In the genomic region with DNA sequence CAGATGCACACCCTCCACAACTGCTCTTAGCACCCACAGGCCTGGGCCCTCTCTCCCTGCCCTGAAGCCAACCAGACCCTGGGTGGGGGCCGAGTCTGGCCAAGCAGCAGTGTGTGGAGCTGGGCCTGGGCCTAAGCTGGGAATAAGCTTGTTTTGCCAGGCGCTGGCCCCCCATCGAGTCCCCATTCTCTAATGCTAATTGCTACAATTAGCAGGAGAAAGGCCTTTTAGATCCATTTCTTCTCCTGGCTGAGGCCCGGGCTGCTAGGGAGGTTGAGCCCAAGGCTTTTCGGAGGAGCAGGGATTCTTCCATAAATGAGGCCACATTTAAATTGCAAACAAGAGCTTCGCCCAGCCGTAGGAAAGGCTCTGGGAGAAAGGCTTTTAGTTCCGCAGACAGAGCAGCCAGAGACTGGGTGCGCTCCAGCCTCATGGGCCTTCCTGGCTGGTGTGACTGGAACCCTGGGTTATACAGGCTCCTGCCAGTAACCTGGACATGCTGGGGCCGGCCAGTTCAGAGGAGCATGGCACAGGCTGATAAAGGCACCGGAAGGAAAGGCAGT, we compare ENCODE assay signal across 22 cellular contexts. TPM values are rescaled to one million over a fixed set of nuclear protein-coding genes. Genes with fewer than 3 reads are reported as not detected.
DNase-seq lines count a peak whose midpoint lies in the region; ATAC-seq, FAIRE-seq and TF ChIP-seq lines count a peak whose summit lies in the region.
"Had no signal": no experiment of that assay in that cellular context is flagged by ENCODE, and none has a peak within 500 bp of the region (broad histone marks: within the 10 kb centered on the region; RNA-seq: fewer than 3 reads in every experiment).

No MANE protein-coding gene starts in this region.

- no peak overlapping the region for H2AFZ ChIP-seq in smooth muscle cell (ENCODE audit: low read depth)
- H2AFZ ChIP-seq: GM23248 had no signal

- TF ChIP-seq POLR2A in body of pancreas (IDR thresholded peaks at IDR 0.05) = no peak

- H3K27me3 ChIP-seq in body of pancreas (no peaks in the 10 kb centered on the region), smooth muscle cell (ENCODE audit: low read depth) (no peaks in the 10 kb centered on the region)
- H3K27me3 ChIP-seq: gastrocnemius medialis, uterus had no signal

- intact Hi-C loops in activated CD4-positive, alpha-beta T cell treated with anti-CD3 and anti-CD28 coated beads for 36 hours (cut with DNase I, micrococcal nuclease) = no loop called here
- intact Hi-C loops in body of pancreas (cut with DNase I) (no loop called here), kidney (cut with DNase I) (no loop called here)

- no peak for FAIRE-seq in kidney (lab: Jason Lieb, UNC)
- FAIRE-seq: endometrium had no signal

- peaks cover 100% of the 10 kb centered on the region for H3K79me2 ChIP-seq in smooth muscle cell (ENCODE audit: low read depth)

- peak overlapping the region; percentile 83 for H3K4me2 ChIP-seq in smooth muscle cell

- TF ChIP-seq CTCF in body of pancreas (IDR thresholded peaks at IDR 0.05) = no peak
- TF ChIP-seq CTCF in kidney (IDR thresholded peaks at IDR 0.05; ENCODE audit: borderline replicate concordance, extremely low read depth, insufficient read depth) = no peak
- TF ChIP-seq CTCF in smooth muscle cell (IDR thresholded peaks at IDR 0.05; ENCODE audit: borderline replicate concordance, insufficient read depth, poor library complexity, severe bottlenecking) = no peak
- TF ChIP-seq CTCF in GM10266 (IDR thresholded peaks at IDR 0.05; ENCODE audit: control insufficient read depth, insufficient read depth, low read depth, missing control alignments) = no peak

- H3K4me1 ChIP-seq in body of pancreas (peaks cover 61% of the 10 kb centered on the region), kidney (ENCODE audit: control insufficient read depth in 1 of 2, insufficient read depth in 1 of 2, low read depth in 1 of 2, low read length in 2 of 2) (peaks cover 33 to 48% of the 10 kb centered on the region in 2 donors), smooth muscle cell (ENCODE audit: low read depth) (peaks cover 49% of the 10 kb centered on the region)
- H3K4me1 ChIP-seq: uterus had no signal

- CTCF ChIA-PET in activated CD4-positive, alpha-beta T cell treated with anti-CD3 and anti-CD28 coated beads for 36 hours (lab: Charles Lee) = no interaction called here

- H3F3A ChIP-seq in smooth muscle cell (ENCODE audit: low read depth) = no peaks in the 10 kb centered on the region

- WGBS in body of pancreas, 2 donors = 81 to 90% methylated on average over 11 of the region's 11 CpGs
- 53% methylated on average over 11 of the region's 11 CpGs for WGBS in smooth muscle cell (ENCODE audit: low lambda C conversion rate)

- H3K27me3 Mint-ChIP-seq in activated CD4-positive, alpha-beta T cell treated with anti-CD3 and anti-CD28 coated beads for 36 hours = no peaks in the 10 kb centered on the region
- H3K27me3 Mint-ChIP-seq: CD4-positive, alpha-beta T cell had no signal

- H3K9ac ChIP-seq in kidney (ENCODE audit: low read length in 2 of 2) (no peak overlapping the region), smooth muscle cell (ENCODE audit: low read depth) (no peak overlapping the region)
- H3K9ac ChIP-seq: GM23248 had no signal

- H3K4me3 ChIP-seq in body of pancreas = no peak overlapping the region
- H3K4me3 ChIP-seq in kidney (ENCODE audit: low read length in 2 of 2) = no peak overlapping the region
- no peak overlapping the region for H3K4me3 ChIP-seq in smooth muscle cell
- H3K4me3 ChIP-seq: gastrocnemius medialis, GM23248, uterus had no signal

- H3K9me3 ChIP-seq in body of pancreas = no peaks in the 10 kb centered on the region
- no peaks in the 10 kb centered on the region for H3K9me3 ChIP-seq in kidney (ENCODE audit: control insufficient read depth in 1 of 2, low read length in 2 of 2)
- H3K9me3 ChIP-seq in smooth muscle cell (replicated peaks; ENCODE audit: low read depth) = no peaks in the 10 kb centered on the region
- H3K9me3 ChIP-seq: gastrocnemius medialis, uterus had no signal

- H3K27ac Mint-ChIP-seq in activated CD4-positive, alpha-beta T cell treated with anti-CD3 and anti-CD28 coated beads for 36 hours = no peak overlapping the region
- H3K27ac Mint-ChIP-seq: CD4-positive, alpha-beta T cell had no signal

- POLR2A ChIA-PET in activated CD4-positive, alpha-beta T cell treated with anti-CD3 and anti-CD28 coated beads for 36 hours (lab: Charles Lee) = no interaction called here

- peaks cover 2% of the 10 kb centered on the region for H3K36me3 Mint-ChIP-seq in activated CD4-positive, alpha-beta T cell treated with anti-CD3 and anti-CD28 coated beads for 36 hours (ENCODE audit: low read depth)

- H3K36me3 ChIP-seq in body of pancreas (replicated peaks in 1 of 2; ENCODE audit: insufficient read depth in 1 of 2, low read depth in 2 of 2) (no peaks in the 10 kb centered on the region), kidney (ENCODE audit: control insufficient read depth in 1 of 2, insufficient read depth in 2 of 2, low read length in 2 of 2) (no peaks in the 10 kb centered on the region), smooth muscle cell (ENCODE audit: low read depth) (no peaks in the 10 kb centered on the region)
- H3K36me3 ChIP-seq: gastrocnemius medialis, uterus had no signal

- H3K4me1 Mint-ChIP-seq in activated CD4-positive, alpha-beta T cell treated with anti-CD3 and anti-CD28 coated beads for 36 hours = peaks cover 2% of the 10 kb centered on the region

- H3K4me3 Mint-ChIP-seq in activated CD4-positive, alpha-beta T cell treated with anti-CD3 and anti-CD28 coated beads for 36 hours = no peak overlapping the region
- H3K4me3 Mint-ChIP-seq: CD4-positive, alpha-beta T cell; naive thymus-derived CD4-positive, alpha-beta T cell; stimulated activated effector memory CD8-positive, alpha-beta T cell treated with anti-CD3 and anti-CD28 coated beads, Interleukin-12 subunit alpha, Interleukin-12 subunit beta, amount 100 ng/mL, for 72 hours had no signal

- H3K27ac ChIP-seq in body of pancreas = peak overlapping the region in 2 of 4 donors; percentile 46 to 55
- H3K27ac ChIP-seq in kidney (ENCODE audit: low read depth in 2 of 2, low read length in 2 of 2) = no peak overlapping the region
- no peak overlapping the region for H3K27ac ChIP-seq in smooth muscle cell (ENCODE audit: low read depth)
- H3K27ac ChIP-seq: gastrocnemius medialis, GM23248, uterus had no signal

- DNase-seq in activated CD4-positive, alpha-beta T cell treated with anti-CD3 and anti-CD28 coated beads for 36 hours = peak; percentile 1
- DNase-seq in activated CD4-positive, alpha-beta T cell treated with anti-CD3 and anti-CD28 coated beads, Interleukin-2, amount 50 U/mL, for 48 hours = no peak
- DNase-seq in body of pancreas (peak in 3 of 4 donors; percentile 3 to 8 (median 8)), kidney (peak; percentile 55), smooth muscle cell (lab: John Stamatoyannopoulos, UW; ENCODE audit: unreplicated experiment) (no peak), kidney tubule cell (ENCODE audit: low spot score) (no peak), dermis blood vessel endothelial cell (no peak), GM10266 (ENCODE audit: extremely low spot score) (no peak)
- DNase-seq: 8988T; left ventricle myocardium superior; naive thymus-derived CD4-positive, alpha-beta T cell; NCI-H1105 treated with DMSO at 0.1 percent for 48 hours; NCI-H446 treated with DMSO at 0.1 percent for 48 hours; right cardiac atrium had no signal

- peaks cover 100% of the 10 kb centered on the region for H4K20me1 ChIP-seq in smooth muscle cell (ENCODE audit: low read depth)

- no peaks in the 10 kb centered on the region for H3K9me3 Mint-ChIP-seq in activated CD4-positive, alpha-beta T cell treated with anti-CD3 and anti-CD28 coated beads for 36 hours (ENCODE audit: low read depth)
- H3K9me3 Mint-ChIP-seq: activated naive CD4-positive, alpha-beta T cell treated with anti-CD3 and anti-CD28 coated beads, Interleukin-2, amount 50 U/mL, for 72 hours; CD4-positive, alpha-beta T cell; stimulated activated effector memory CD8-positive, alpha-beta T cell treated with anti-CD3 and anti-CD28 coated beads, Interleukin-12 subunit alpha, Interleukin-12 subunit beta, amount 100 ng/mL, for 72 hours had no signal

- no peak for ATAC-seq in activated CD4-positive, alpha-beta T cell treated with anti-CD3 and anti-CD28 coated beads for 36 hours
- no peak for ATAC-seq in body of pancreas
- ATAC-seq: activated naive CD4-positive, alpha-beta T cell treated with anti-CD3 and anti-CD28 coated beads, Interleukin-2, amount 50 U/mL, for 72 hours; gastrocnemius medialis; left ventricle myocardium superior; naive thymus-derived CD4-positive, alpha-beta T cell; PC-3; right cardiac atrium; stimulated activated effector memory CD8-positive, alpha-beta T cell treated with anti-CD3 and anti-CD28 coated beads, Interleukin-12 subunit alpha, Interleukin-12 subunit beta, amount 100 ng/mL, for 72 hours had no signal

RNA-seq across cellular contexts. Expression of a gene that starts 6.4 kb away (rescaled TPM):
- under 1 TPM; 0.16 TPM for total RNA-seq in activated CD4-positive, alpha-beta T cell treated with anti-CD3 and anti-CD28 coated beads for 36 hours
- total RNA-seq in body of pancreas (1 to 10 TPM; 3.6 to 9.2 TPM), kidney (4.4 TPM), smooth muscle cell (9.8 and 12.3 TPM in 2 replicates), dermis blood vessel endothelial cell (0.70 and 1.5 TPM in 2 replicates)
- polyA plus RNA-seq in kidney (ENCODE audit: insufficient read depth, low read depth, low replicate concordance) (0.22 TPM), smooth muscle cell (1.6 and 4.6 TPM in 2 replicates)

Comparison
In these comparisons a context has a peak if more than half of its experiments do, and no peak if none do; other contexts are left out.
1. DNase-seq: peak in activated CD4-positive, alpha-beta T cell treated with anti-CD3 and anti-CD28 coated beads for 36 hours (single experiment), body of pancreas (3 of 4) and kidney (single experiment); none in activated CD4-positive, alpha-beta T cell treated with anti-CD3 and anti-CD28 coated beads, Interleukin-2, amount 50 U/mL, for 48 hours (0 of 2), smooth muscle cell (single experiment), kidney tubule cell (single experiment), dermis blood vessel endothelial cell (single experiment) and GM10266 (single experiment).